ENCODE assay signal across 8 cellular contexts in genomic region chr6:146028250-146028789, GRCh38. TPM values are rescaled to one million over a fixed set of nuclear protein-coding genes. Genes with fewer than 3 reads are reported as not detected.
DNase-seq lines count a peak whose midpoint lies in the region; ATAC-seq and TF ChIP-seq lines count a peak whose summit lies in the region.

No MANE protein-coding gene starts in this region.

- H3F3A ChIP-seq in PC-3 (ENCODE audit: low read length, unreplicated experiment), result no peaks in the 10 kb centered on the region

- CTCF ChIA-PET in HCT116 (lab: Charles Lee) (no interaction called here), PC-3 (lab: Charles Lee) (no interaction called here)

- intact Hi-C loops in HCT116 (cut with micrococcal nuclease), result no loop called here
- intact Hi-C loops in PC-3 (cut with micrococcal nuclease), result no loop called here

- H3K9me2 ChIP-seq in HCT116 (ENCODE audit: insufficient read depth), result no peaks in the 10 kb centered on the region
- no peaks in the 10 kb centered on the region for H3K9me2 ChIP-seq in PC-3 (replicated peaks; ENCODE audit: low read length)

- H2AFZ ChIP-seq in HCT116 (ENCODE audit: low read depth, low read length, poor library complexity, severe bottlenecking), result no peak overlapping the region
- H2AFZ ChIP-seq in PC-3 (ENCODE audit: low read length), result no peak overlapping the region

- H3K27ac ChIP-seq in HCT116 (ENCODE audit: low read depth, low read length) (no peak overlapping the region), PC-3 (ENCODE audit: low read length) (no peak overlapping the region), iPS-20b (ENCODE audit: low read length) (no peak overlapping the region)

- peak overlapping the region; percentile 84 to 93 (median 89) for H3K4me3 Mint-ChIP-seq in brain
- H3K4me3 Mint-ChIP-seq in stimulated activated memory B cell treated with anti-CD40 and anti-IgM and Interleukin-4, amounts not matched to agents 10 μg/mL and 1 μg/mL and 100 μg/mL, for 72 hours, result no peak overlapping the region

- H3K27me3 Mint-ChIP-seq in brain, result peaks cover 45% of the 10 kb centered on the region
- H3K27me3 Mint-ChIP-seq in stimulated activated memory B cell treated with anti-CD40 and anti-IgM and Interleukin-4, amounts not matched to agents 10 μg/mL and 1 μg/mL and 100 μg/mL, for 72 hours, result peaks cover 57% of the 10 kb centered on the region

- H3K79me2 ChIP-seq in HCT116 (ENCODE audit: insufficient read depth, low read length) (no peaks in the 10 kb centered on the region), PC-3 (ENCODE audit: low read length) (no peaks in the 10 kb centered on the region)

- no peaks in the 10 kb centered on the region for H4K20me1 ChIP-seq in HCT116 (ENCODE audit: insufficient read depth)
- H4K20me1 ChIP-seq in PC-3 (ENCODE audit: low read length), result no peaks in the 10 kb centered on the region

- no peaks in the 10 kb centered on the region for H3K36me3 ChIP-seq in ES-I3 (ENCODE audit: insufficient read depth, low read length)
- no peaks in the 10 kb centered on the region for H3K36me3 ChIP-seq in HCT116 (ENCODE audit: control insufficient read depth in 1 of 2, insufficient read depth in 2 of 2, low read length in 2 of 2)
- no peaks in the 10 kb centered on the region for H3K36me3 ChIP-seq in PC-3 (ENCODE audit: low read depth, low read length)
- H3K36me3 ChIP-seq in iPS-20b (ENCODE audit: insufficient read depth, low read depth, low read length), result no peaks in the 10 kb centered on the region

- H3K4me1 ChIP-seq in ES-I3 (ENCODE audit: insufficient read depth, low read length) (0 out of 2 replicates have a peak, but pooled peaks cover 4% of the 10 kb centered on the region), HCT116 (ENCODE audit: control insufficient read depth in 1 of 2, insufficient read depth in 2 of 2, low read length in 2 of 2) (no peaks in the 10 kb centered on the region), PC-3 (ENCODE audit: insufficient read depth, low read length) (no peaks in the 10 kb centered on the region), iPS-20b (ENCODE audit: insufficient read depth, low read length) (no peaks in the 10 kb centered on the region)

- TF ChIP-seq RAD21 in HCT116 (IDR thresholded peaks at IDR 0.05; ENCODE audit: low read depth), result no peak

- no peak for DNase-seq in HCT116 (ENCODE audit: low read depth, low spot score)
- peak; percentile 41 for DNase-seq in PC-3
- DNase-seq in stimulated activated CD4-positive, alpha-beta T cell treated with anti-CD3 and anti-CD28 coated beads, Interleukin-12 subunit alpha, Interleukin-12 subunit beta, amount 100 ng/mL, for 4 hours, result peak; percentile 19
- no peak for DNase-seq in putamen (ENCODE audit: low spot score)

- TF ChIP-seq POLR2A in HCT116 (IDR thresholded peaks at IDR 0.05; ENCODE audit: borderline replicate concordance, extremely low read depth, insufficient read depth, insufficient read length), result no peak

- BruUV-seq in HCT116 (replicated peaks; lab: Mats Ljungman, UMichigan), result no TSS peak
- BruUV-seq in PC-3 (replicated peaks; lab: Mats Ljungman, UMichigan), result no TSS peak

- RAD21 ChIA-PET in HCT116 (lab: Charles Lee; ENCODE audit: low non-redundant PET in 1 of 2, low total read pairs in 2 of 2, uncharacterized antibody in 2 of 2, unreplicated experiment in 2 of 2), result no interaction called here

- POLR2A ChIA-PET in HCT116 (lab: Charles Lee) (no interaction called here), PC-3 (lab: Charles Lee; ENCODE audit: unreplicated experiment) (no interaction called here)

- no peaks in the 10 kb centered on the region for H3K36me3 Mint-ChIP-seq in brain
- H3K36me3 Mint-ChIP-seq in stimulated activated memory B cell treated with anti-CD40 and anti-IgM and Interleukin-4, amounts not matched to agents 10 μg/mL and 1 μg/mL and 100 μg/mL, for 72 hours, result no peaks in the 10 kb centered on the region

- H3K4me3 ChIP-seq in HCT116 (replicated peaks in 1 of 2; ENCODE audit: low read depth in 1 of 2, low read length in 2 of 2) (no peak overlapping the region), PC-3 (ENCODE audit: low read length) (no peak overlapping the region), iPS-20b (ENCODE audit: low read length) (peak overlapping the region; percentile 83)

- peaks cover 49% of the 10 kb centered on the region for H3K27me3 ChIP-seq in HCT116 (ENCODE audit: insufficient read depth, low read length)
- H3K27me3 ChIP-seq in PC-3 (ENCODE audit: low read length), result peaks cover 7% of the 10 kb centered on the region; the same call in 1 of the 2 replicates
- peaks cover 55% of the 10 kb centered on the region for H3K27me3 ChIP-seq in iPS-20b (ENCODE audit: insufficient read depth, low read length)

- H3K9ac ChIP-seq in ES-I3 (ENCODE audit: low read depth, low read length) (peak overlapping the region; percentile 67; the same call in 1 of the 2 replicates), HCT116 (ENCODE audit: low read length) (no peak overlapping the region), PC-3 (ENCODE audit: low read length) (no peak overlapping the region), iPS-20b (ENCODE audit: low read depth, low read length) (no peak overlapping the region)

- TF ChIP-seq CTCF in HCT116 (IDR thresholded peaks at IDR 0.05 in 2 of 3, conservative IDR thresholded peaks at IDR 0.05 in 1 of 3; ENCODE audit: borderline replicate concordance in 1 of 3, insufficient read depth in 1 of 3, low read depth in 2 of 3, low read length in 2 of 3) (no peak), PC-3 (conservative IDR thresholded peaks at IDR 0.05; ENCODE audit: low read depth, low read length) (no peak), brain (conservative IDR thresholded peaks at IDR 0.05) (no peak)

- peak; percentile 47; the same call in 1 of the 2 replicates for ATAC-seq in HCT116
- peak; percentile 38; the same call in 1 of the 2 replicates for ATAC-seq in PC-3
- ATAC-seq in stimulated activated memory B cell treated with anti-CD40 and anti-IgM and Interleukin-4, amounts not matched to agents 10 μg/mL and 1 μg/mL and 100 μg/mL, for 72 hours, result no peak

- H3K4me1 Mint-ChIP-seq in brain, result peaks cover 22% of the 10 kb centered on the region
- H3K4me1 Mint-ChIP-seq in stimulated activated memory B cell treated with anti-CD40 and anti-IgM and Interleukin-4, amounts not matched to agents 10 μg/mL and 1 μg/mL and 100 μg/mL, for 72 hours, result peaks cover 8% of the 10 kb centered on the region

- H3K9me3 ChIP-seq in ES-I3 (ENCODE audit: control insufficient read depth, insufficient read depth, low read length), result no peaks in the 10 kb centered on the region
- H3K9me3 ChIP-seq in HCT116 (ENCODE audit: control insufficient read depth in 1 of 2, insufficient read depth in 1 of 2, low read depth in 1 of 2, low read length in 2 of 2), result no peaks in the 10 kb centered on the region
- H3K9me3 ChIP-seq in PC-3 (ENCODE audit: low read length), result no peaks in the 10 kb centered on the region
- no peaks in the 10 kb centered on the region for H3K9me3 ChIP-seq in iPS-20b (ENCODE audit: insufficient read depth, low read depth, low read length)

- H3K27ac Mint-ChIP-seq in brain, result peak overlapping the region in 3 of 5 experiments; percentile 11 to 44 (median 16)
- H3K27ac Mint-ChIP-seq in stimulated activated memory B cell treated with anti-CD40 and anti-IgM and Interleukin-4, amounts not matched to agents 10 μg/mL and 1 μg/mL and 100 μg/mL, for 72 hours, result no peak overlapping the region

- no peaks in the 10 kb centered on the region for H3K9me3 Mint-ChIP-seq in brain
- peaks cover 6% of the 10 kb centered on the region for H3K9me3 Mint-ChIP-seq in stimulated activated memory B cell treated with anti-CD40 and anti-IgM and Interleukin-4, amounts not matched to agents 10 μg/mL and 1 μg/mL and 100 μg/mL, for 72 hours

- no peak overlapping the region for H3K4me2 ChIP-seq in HCT116 (ENCODE audit: low read length)
- H3K4me2 ChIP-seq in PC-3 (ENCODE audit: low read length), result no peak overlapping the region

TF ChIP-seq in HCT116, 20 proteins besides CTCF, POLR2A, EP300 and RAD21:
- TF ChIP-seq TCF7L2 (IDR thresholded peaks at IDR 0.05; ENCODE audit: borderline replicate concordance, extremely low read depth, insufficient read depth, insufficient read length), result no peak
- TF ChIP-seq, protein P1, sequence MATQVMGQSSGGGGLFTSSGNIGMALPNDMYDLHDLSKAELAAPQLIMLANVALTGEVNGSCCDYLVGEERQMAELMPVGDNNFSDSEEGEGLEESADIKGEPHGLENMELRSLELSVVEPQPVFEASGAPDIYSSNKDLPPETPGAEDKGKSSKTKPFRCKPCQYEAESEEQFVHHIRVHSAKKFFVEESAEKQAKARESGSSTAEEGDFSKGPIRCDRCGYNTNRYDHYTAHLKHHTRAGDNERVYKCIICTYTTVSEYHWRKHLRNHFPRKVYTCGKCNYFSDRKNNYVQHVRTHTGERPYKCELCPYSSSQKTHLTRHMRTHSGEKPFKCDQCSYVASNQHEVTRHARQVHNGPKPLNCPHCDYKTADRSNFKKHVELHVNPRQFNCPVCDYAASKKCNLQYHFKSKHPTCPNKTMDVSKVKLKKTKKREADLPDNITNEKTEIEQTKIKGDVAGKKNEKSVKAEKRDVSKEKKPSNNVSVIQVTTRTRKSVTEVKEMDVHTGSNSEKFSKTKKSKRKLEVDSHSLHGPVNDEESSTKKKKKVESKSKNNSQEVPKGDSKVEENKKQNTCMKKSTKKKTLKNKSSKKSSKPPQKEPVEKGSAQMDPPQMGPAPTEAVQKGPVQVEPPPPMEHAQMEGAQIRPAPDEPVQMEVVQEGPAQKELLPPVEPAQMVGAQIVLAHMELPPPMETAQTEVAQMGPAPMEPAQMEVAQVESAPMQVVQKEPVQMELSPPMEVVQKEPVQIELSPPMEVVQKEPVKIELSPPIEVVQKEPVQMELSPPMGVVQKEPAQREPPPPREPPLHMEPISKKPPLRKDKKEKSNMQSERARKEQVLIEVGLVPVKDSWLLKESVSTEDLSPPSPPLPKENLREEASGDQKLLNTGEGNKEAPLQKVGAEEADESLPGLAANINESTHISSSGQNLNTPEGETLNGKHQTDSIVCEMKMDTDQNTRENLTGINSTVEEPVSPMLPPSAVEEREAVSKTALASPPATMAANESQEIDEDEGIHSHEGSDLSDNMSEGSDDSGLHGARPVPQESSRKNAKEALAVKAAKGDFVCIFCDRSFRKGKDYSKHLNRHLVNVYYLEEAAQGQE (IDR thresholded peaks at IDR 0.05; ENCODE audit: low read depth), result peak; percentile 83

RNA-seq across cellular contexts. Expression of gene GRM1, which starts 0.5 kb away (rescaled TPM):
- total RNA-seq in HCT116 (2021; ENCODE audit: unreplicated experiment) (not detected), PC-3 (2014; rRNA removed) (0.11 TPM in 1 of 2 replicates, not detected in the other)
- polyA plus RNA-seq in HCT116 (2012), result not detected in 2 replicates
- polyA plus RNA-seq in brain (ENCODE audit: insufficient read depth, low read depth, low replicate concordance), result 0.44 TPM

Comparison
In these comparisons a context has a peak if more than half of its experiments do, and no peak if none do; other contexts are left out.
1. DNase-seq: peak in PC-3 (single experiment) and stimulated activated CD4-positive, alpha-beta T cell treated with anti-CD3 and anti-CD28 coated beads, Interleukin-12 subunit alpha, Interleukin-12 subunit beta, amount 100 ng/mL, for 4 hours (single experiment); none in HCT116 (single experiment) and putamen (single experiment).